In genomic region chr9:97013151-97014132, GRCh38 we compare ENCODE assay signal across 8 cellular contexts. TPM values are rescaled to one million over a fixed set of nuclear protein-coding genes. Genes with fewer than 3 reads are reported as not detected.
DNase-seq lines count a peak whose midpoint lies in the region; ATAC-seq, FAIRE-seq and TF ChIP-seq lines count a peak whose summit lies in the region.
"Not testable (repeated sequence)": the region's sequence is repeated elsewhere in the genome, so short reads cannot be mapped to it uniquely, and the experiment has no call there.

No MANE protein-coding gene starts in this region.

- TF ChIP-seq CTCF in AG04450 (IDR thresholded peaks at IDR 0.05; ENCODE audit: low read depth, low read length), result not testable (repeated sequence)

- H3K4me3 ChIP-seq in AG04450 (ENCODE audit: low read depth, low read length), result peak overlapping the region; percentile 65

- not testable (repeated sequence) for H3K27me3 ChIP-seq in AG04450 (ENCODE audit: control insufficient read depth, insufficient read depth, low read length)

- FAIRE-seq in islet of Langerhans (lab: Jason Lieb, UNC), result peak; percentile 13

- DNase-seq in AG04450 (ENCODE audit: low read depth, low spot score) (peak; percentile 16), NCI-H226 (peak; percentile 65)
- peak; percentile 52 for DNase-seq in activated CD4-positive, CD25-positive, alpha-beta regulatory T cell treated with anti-CD3 and anti-CD28 coated beads, Interleukin-2, amount 50 U/mL, for 16 hours (ENCODE audit: low read depth, low spot score)
- DNase-seq in central memory CD4-positive, alpha-beta T cell, result peak; percentile 76
- peak; percentile 56 to 68 for DNase-seq in stimulated activated CD4-positive, alpha-beta T cell treated with anti-CD3 and anti-CD28 coated beads, Interleukin-12 subunit alpha, Interleukin-12 subunit beta, amount 100 ng/mL, for 24 hours (ENCODE audit: low read depth in 2 of 2)

- CTCF ChIA-PET in AG04450 (lab: Charles Lee), result not testable (repeated sequence)

- H3K27ac ChIP-seq in AG04450 (ENCODE audit: low read depth, low read length), result not testable (repeated sequence)

- ATAC-seq in GM18909 (IDR thresholded peaks at IDR 0.05; ENCODE audit: poor library complexity, unreplicated experiment), result peak; percentile 86
- ATAC-seq in HG03159 (IDR thresholded peaks at IDR 0.05; ENCODE audit: unreplicated experiment), result peak; percentile 84

- POLR2A ChIA-PET in AG04450 (lab: Yijun Ruan, JAX), result not testable (repeated sequence)

- H3K9me3 ChIP-seq in AG04450 (ENCODE audit: control insufficient read depth, insufficient read depth, low read length), result not testable (repeated sequence)

RNA-seq across cellular contexts. Expression of gene CTSV, which starts 25.5 kb away (rescaled TPM):
- polyA plus RNA-seq in AG04450 (2011; rRNA removed), result 0.58 and 0.60 TPM in 2 replicates
- polyA minus RNA-seq in AG04450 (2011; rRNA and poly(A)+ RNA removed), result 0.05 TPM in 1 of 2 replicates, not detected in the other

Comparison
In these comparisons a context has a peak if more than half of its experiments do, and no peak if none do; other contexts are left out.
1. DNase-seq: peak in every context shown above with its lines; median percentile 76 in central memory CD4-positive, alpha-beta T cell; 65 in NCI-H226; 62 in stimulated activated CD4-positive, alpha-beta T cell treated with anti-CD3 and anti-CD28 coated beads, Interleukin-12 subunit alpha, Interleukin-12 subunit beta, amount 100 ng/mL, for 24 hours; 52 in activated CD4-positive, CD25-positive, alpha-beta regulatory T cell treated with anti-CD3 and anti-CD28 coated beads, Interleukin-2, amount 50 U/mL, for 16 hours; 16 in AG04450.